Comparison of ENCODE assay signal across 39 cellular contexts in the genomic region with DNA sequence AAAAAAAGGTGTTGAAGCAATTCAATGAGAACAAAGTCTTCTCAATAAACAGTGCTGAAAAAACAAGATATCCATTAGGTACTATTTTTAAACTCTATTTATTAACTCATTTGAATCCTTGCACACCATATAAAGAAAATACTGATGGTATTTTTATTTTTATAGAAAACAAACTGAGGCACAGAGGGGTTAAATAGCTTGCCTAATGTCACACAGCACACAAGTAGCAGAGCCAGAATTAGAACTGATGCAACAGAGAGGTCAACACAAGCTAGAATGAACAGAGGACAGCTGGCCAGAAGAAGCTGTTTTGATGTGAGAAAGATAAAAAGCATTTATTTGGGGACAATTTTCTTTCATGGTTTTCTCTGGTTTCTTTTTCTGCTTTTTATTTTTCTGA.
"Had no signal": no experiment of that assay in that cellular context is flagged by ENCODE, and none has a peak within 500 bp of the region (broad histone marks: within the 10 kb centered on the region; RNA-seq: fewer than 3 reads in every experiment).

No MANE protein-coding gene starts in this region.

- H3K27ac ChIP-seq: adrenal gland, ascending aorta, body of pancreas, brain microvascular endothelial cell, breast epithelium, cardiac muscle cell had no signal

- H3K4me1 ChIP-seq: adrenal gland, ascending aorta, body of pancreas, breast epithelium had no signal

- H3K9me3 ChIP-seq: adrenal gland, ascending aorta, breast epithelium had no signal

- H3K36me3 ChIP-seq: adrenal gland, ascending aorta, brain microvascular endothelial cell, breast epithelium, cardiac muscle cell had no signal

- H3K36me3 Mint-ChIP-seq: activated naive CD4-positive, alpha-beta T cell treated with anti-CD3 and anti-CD28 coated beads, Interleukin-2, amount 10 ng/mL, durations not matched to agents 7 days and 5 days; activated naive CD4-positive, alpha-beta T cell treated with anti-CD3 and anti-CD28 coated beads, Interleukin-2, amount 50 U/mL, for 24 hours; activated naive CD4-positive, alpha-beta T cell treated with anti-CD3 and anti-CD28 coated beads, Interleukin-2, amount 50 U/mL, for 72 hours; activated naive CD8-positive, alpha-beta T cell; activated naive CD8-positive, alpha-beta T cell treated with anti-CD3 and anti-CD28 coated beads for 36 hours; activated naive CD8-positive, alpha-beta T cell treated with anti-CD3 and anti-CD28 coated beads, Interleukin-2, amount 10 ng/mL, durations not matched to agents 7 days and 5 days; brain had no signal

- H3K27ac Mint-ChIP-seq: activated naive CD4-positive, alpha-beta T cell treated with anti-CD3 and anti-CD28 coated beads for 36 hours; activated naive CD4-positive, alpha-beta T cell treated with anti-CD3 and anti-CD28 coated beads, Interleukin-2, amount 10 ng/mL, durations not matched to agents 7 days and 5 days; activated naive CD4-positive, alpha-beta T cell treated with anti-CD3 and anti-CD28 coated beads, Interleukin-2, amount 50 U/mL, for 24 hours; activated naive CD4-positive, alpha-beta T cell treated with anti-CD3 and anti-CD28 coated beads, Interleukin-2, amount 50 U/mL, for 72 hours; activated naive CD8-positive, alpha-beta T cell; activated naive CD8-positive, alpha-beta T cell treated with anti-CD3 and anti-CD28 coated beads for 36 hours; activated naive CD8-positive, alpha-beta T cell treated with anti-CD3 and anti-CD28 coated beads, Interleukin-2, amount 10 ng/mL, durations not matched to agents 7 days and 5 days; activated naive CD8-positive, alpha-beta T cell treated with anti-CD3 and anti-CD28 coated beads, Interleukin-2, amount 50 U/mL, for 24 hours; activated T-cell treated with anti-CD3 and anti-CD28 coated beads, Interleukin-2, amount 50 U/mL, for 24 hours; activated T-cell treated with anti-CD3 and anti-CD28 coated beads, Interleukin-2, amount 50 U/mL, for 72 hours; activated T-helper 1 cell treated with anti-CD3 and anti-CD28 coated beads, Interleukin-12 subunit alpha, Interleukin-12 subunit beta, Interleukin-2, Interleukin-4 antibody, amounts not matched to agents 30 ng/mL and 10 ng/mL and 1 ng/mL, durations not matched to agents 14 hours and 24 hours and 36 hours; activated T-helper 17 cell treated with anti-CD3 and anti-CD28 coated beads, Interleukin-2, amount 50 U/mL, for 72 hours; activated T-helper 2 cell treated with anti-CD3 and anti-CD28 coated beads, Interferon-gamma antibody, Interleukin-2, Interleukin-4, amounts not matched to agents 10 μg/mL and 5 μg/mL and 100 μg/mL, durations not matched to agents 14 hours and 24 hours and 36 hours; brain had no signal

- H3K27me3 ChIP-seq: adrenal gland, ascending aorta, body of pancreas, brain microvascular endothelial cell, breast epithelium, cardiac muscle cell had no signal

- H3K27me3 Mint-ChIP-seq: activated naive CD4-positive, alpha-beta T cell treated with anti-CD3 and anti-CD28 coated beads, Interleukin-2, amount 10 ng/mL, durations not matched to agents 7 days and 5 days; activated naive CD4-positive, alpha-beta T cell treated with anti-CD3 and anti-CD28 coated beads, Interleukin-2, amount 50 U/mL, for 24 hours; activated naive CD8-positive, alpha-beta T cell treated with anti-CD3 and anti-CD28 coated beads for 36 hours; activated naive CD8-positive, alpha-beta T cell treated with anti-CD3 and anti-CD28 coated beads, Interleukin-2, amount 10 ng/mL, durations not matched to agents 7 days and 5 days; activated naive CD8-positive, alpha-beta T cell treated with anti-CD3 and anti-CD28 coated beads, Interleukin-2, amount 50 U/mL, for 24 hours; activated T-cell treated with anti-CD3 and anti-CD28 coated beads, Interleukin-2, amount 50 U/mL, for 24 hours; brain; central memory CD8-positive, alpha-beta T cell had no signal

- DNase-seq: activated effector memory CD4-positive, alpha-beta T cell treated with anti-CD3 and anti-CD28 coated beads, Interleukin-2, amount 50 U/mL, for 16 hours; activated effector memory CD4-positive, alpha-beta T cell treated with Interleukin-2 at 50 U/mL for 16 hours; activated gamma-delta T cell; activated gamma-delta T cell treated with Interleukin-2 at 50 U/mL for 16 hours; activated naive CD4-positive, alpha-beta T cell; activated naive CD4-positive, alpha-beta T cell treated with anti-CD3 and anti-CD28 coated beads for 36 hours; activated naive CD4-positive, alpha-beta T cell treated with anti-CD3 and anti-CD28 coated beads, Interleukin-2, amount 10 ng/mL, durations not matched to agents 7 days and 5 days; activated naive CD4-positive, alpha-beta T cell treated with anti-CD3 and anti-CD28 coated beads, Interleukin-2, amount 50 U/mL, for 16 hours; activated naive CD4-positive, alpha-beta T cell treated with Interleukin-2 at 50 U/mL for 16 hours; activated naive CD8-positive, alpha-beta T cell treated with anti-CD3 and anti-CD28 coated beads for 36 hours; activated naive CD8-positive, alpha-beta T cell treated with anti-CD3 and anti-CD28 coated beads, Interleukin-2, amount 10 ng/mL, durations not matched to agents 7 days and 5 days; activated naive CD8-positive, alpha-beta T cell treated with anti-CD3 and anti-CD28 coated beads, Interleukin-2, amount 50 U/mL, for 24 hours; activated T-cell treated with anti-CD3 and anti-CD28 coated beads, Interleukin-2, amount 50 U/mL, for 24 hours; activated T-cell treated with anti-CD3 and anti-CD28 coated beads, Interleukin-2, amount 50 U/mL, for 4 hours; activated T-cell treated with anti-CD3 and anti-CD28 coated beads, Interleukin-2, amount 50 U/mL, for 48 hours; activated T-cell treated with anti-CD3 and anti-CD28 coated beads, Interleukin-2, amount 50 U/mL, for 72 hours; adrenal gland; amniotic stem cell; amygdala; anterior cingulate cortex; aorta; body of pancreas; brain microvascular endothelial cell; caudate nucleus; central memory CD4-positive, alpha-beta T cell; cerebellar nuclear complex had no signal

- H3K9me3 Mint-ChIP-seq: activated naive CD8-positive, alpha-beta T cell treated with anti-CD3 and anti-CD28 coated beads for 36 hours; central memory CD8-positive, alpha-beta T cell had no signal

- H3K4me3 Mint-ChIP-seq: activated naive CD4-positive, alpha-beta T cell treated with anti-CD3 and anti-CD28 coated beads for 36 hours; activated naive CD4-positive, alpha-beta T cell treated with anti-CD3 and anti-CD28 coated beads, Interleukin-2, amount 10 ng/mL, durations not matched to agents 7 days and 5 days; activated naive CD4-positive, alpha-beta T cell treated with anti-CD3 and anti-CD28 coated beads, Interleukin-2, amount 50 U/mL, for 24 hours; activated naive CD8-positive, alpha-beta T cell; activated naive CD8-positive, alpha-beta T cell treated with anti-CD3 and anti-CD28 coated beads for 36 hours; activated naive CD8-positive, alpha-beta T cell treated with anti-CD3 and anti-CD28 coated beads, Interleukin-2, amount 10 ng/mL, durations not matched to agents 7 days and 5 days; activated naive CD8-positive, alpha-beta T cell treated with anti-CD3 and anti-CD28 coated beads, Interleukin-2, amount 50 U/mL, for 24 hours; activated T-cell treated with anti-CD3 and anti-CD28 coated beads, Interleukin-2, amount 50 U/mL, for 24 hours; activated T-cell treated with anti-CD3 and anti-CD28 coated beads, Interleukin-2, amount 50 U/mL, for 4 hours; activated T-cell treated with anti-CD3 and anti-CD28 coated beads, Interleukin-2, amount 50 U/mL, for 72 hours; activated T-helper 1 cell treated with anti-CD3 and anti-CD28 coated beads, Interleukin-12 subunit alpha, Interleukin-12 subunit beta, Interleukin-2, Interleukin-4 antibody, amounts not matched to agents 30 ng/mL and 10 ng/mL and 1 ng/mL, durations not matched to agents 14 hours and 24 hours and 36 hours; activated T-helper 17 cell treated with anti-CD3 and anti-CD28 coated beads, Interleukin-2, amount 50 U/mL, for 72 hours; brain; central memory CD8-positive, alpha-beta T cell had no signal

- H3K4me3 ChIP-seq: adrenal gland, ascending aorta, body of pancreas, breast epithelium, cardiac muscle cell had no signal

- H3K4me1 Mint-ChIP-seq: activated naive CD4-positive, alpha-beta T cell treated with anti-CD3 and anti-CD28 coated beads, Interleukin-2, amount 10 ng/mL, durations not matched to agents 7 days and 5 days; activated naive CD4-positive, alpha-beta T cell treated with anti-CD3 and anti-CD28 coated beads, Interleukin-2, amount 50 U/mL, for 24 hours; activated naive CD8-positive, alpha-beta T cell treated with anti-CD3 and anti-CD28 coated beads for 36 hours; activated naive CD8-positive, alpha-beta T cell treated with anti-CD3 and anti-CD28 coated beads, Interleukin-2, amount 10 ng/mL, durations not matched to agents 7 days and 5 days; activated naive CD8-positive, alpha-beta T cell treated with anti-CD3 and anti-CD28 coated beads, Interleukin-2, amount 50 U/mL, for 24 hours; activated T-helper 17 cell treated with anti-CD3 and anti-CD28 coated beads, Interleukin-2, amount 50 U/mL, for 72 hours; brain; central memory CD8-positive, alpha-beta T cell had no signal

- FAIRE-seq: astrocyte, bronchial epithelial cell had no signal

- ATAC-seq: activated naive CD4-positive, alpha-beta T cell treated with anti-CD3 and anti-CD28 coated beads, Interleukin-2, amount 50 U/mL, for 72 hours; activated naive CD8-positive, alpha-beta T cell treated with anti-CD3 and anti-CD28 coated beads, Interleukin-2, amount 50 U/mL, for 24 hours; activated T-cell treated with anti-CD3 and anti-CD28 coated beads, Interleukin-2, amount 50 U/mL, for 4 hours; activated T-cell treated with anti-CD3 and anti-CD28 coated beads, Interleukin-2, amount 50 U/mL, for 72 hours; activated T-helper 17 cell treated with anti-CD3 and anti-CD28 coated beads, Interleukin-2, amount 50 U/mL, for 72 hours; body of pancreas had no signal
